8 cellular contexts compared by ENCODE assay signal in genomic region chr4:8440491-8441311, GRCh38. TPM values are rescaled to one million over a fixed set of nuclear protein-coding genes. Genes with fewer than 3 reads are reported as not detected.
DNase-seq lines count a peak whose midpoint lies in the region; FAIRE-seq and TF ChIP-seq lines count a peak whose summit lies in the region.

Gene ACOX3, minus strand, starts transcription at chr4:8440723. Its CDS starts 24,202 bp downstream, at chr4:8416521.
Gene TRMT44, plus strand, starts transcription at chr4:8440777. Its CDS starts 46 bp downstream, at chr4:8440823.

- 0 out of 2 replicates have a peak, but pooled peaks cover 3% of the 10 kb centered on the region for H3K9me3 ChIP-seq in ES-I3 (ENCODE audit: control insufficient read depth, insufficient read depth, low read length)

- DNase-seq in H54 (ENCODE audit: insufficient read length, low spot score) (peak; percentile 71), M059J (ENCODE audit: low read depth) (peak; percentile 88), SHP77 treated with DMSO at 0.1 percent for 48 hours (lab: John Stamatoyannopoulos, UW) (peak; percentile 1), activated gamma-delta T cell (lab: John Stamatoyannopoulos, UW) (peak; percentile 96), fibroblast of the aortic adventitia (ENCODE audit: low read depth) (peak; percentile 93), nephron progenitor cell (peak; percentile 95)

- no peak for FAIRE-seq in H54 (lab: Jason Lieb, UNC)

- peaks cover 12% of the 10 kb centered on the region for H3K27me3 Mint-ChIP-seq in nephron progenitor cell (ENCODE audit: low read depth, poor library complexity)
- no peaks in the 10 kb centered on the region for H3K27me3 Mint-ChIP-seq in stimulated activated naive CD8-positive, alpha-beta T cell treated with anti-CD3 and anti-CD28 coated beads, Interleukin-15, Interleukin-2, amounts not matched to agents 100 ng/mL and 50 ng/mL, for 24 hours

- no peaks in the 10 kb centered on the region for H3K36me3 ChIP-seq in ES-I3 (ENCODE audit: insufficient read depth, low read length)

- peak within 1 kb of the TSS; percentile 88 for H3K9ac ChIP-seq in ES-I3 (ENCODE audit: low read depth, low read length)

- peaks cover 12% of the 10 kb centered on the region for H3K36me3 Mint-ChIP-seq in nephron progenitor cell (ENCODE audit: low read depth)
- H3K36me3 Mint-ChIP-seq in stimulated activated naive CD8-positive, alpha-beta T cell treated with anti-CD3 and anti-CD28 coated beads, Interleukin-15, Interleukin-2, amounts not matched to agents 100 ng/mL and 50 ng/mL, for 24 hours (ENCODE audit: low read depth) = peaks cover 33% of the 10 kb centered on the region

- peaks cover 55% of the 10 kb centered on the region for H3K4me1 Mint-ChIP-seq in nephron progenitor cell
- H3K4me1 Mint-ChIP-seq in stimulated activated naive CD8-positive, alpha-beta T cell treated with anti-CD3 and anti-CD28 coated beads, Interleukin-15, Interleukin-2, amounts not matched to agents 100 ng/mL and 50 ng/mL, for 24 hours (ENCODE audit: low read depth) = peaks cover 81% of the 10 kb centered on the region

- no peak for TF ChIP-seq CTCF in fibroblast of the aortic adventitia (IDR thresholded peaks at IDR 0.05; ENCODE audit: insufficient read depth, low read length)
- TF ChIP-seq CTCF in nephron progenitor cell (IDR thresholded peaks at IDR 0.05) = no peak

- peaks cover 3% of the 10 kb centered on the region; the same call in 1 of the 2 replicates for H3K4me1 ChIP-seq in ES-I3 (ENCODE audit: insufficient read depth, low read length)

- peak within 1 kb of the TSS; percentile 98 for H3K27ac Mint-ChIP-seq in nephron progenitor cell
- H3K27ac Mint-ChIP-seq in stimulated activated naive CD8-positive, alpha-beta T cell treated with anti-CD3 and anti-CD28 coated beads, Interleukin-15, Interleukin-2, amounts not matched to agents 100 ng/mL and 50 ng/mL, for 24 hours = peak within 1 kb of the TSS; percentile 98

- peaks cover 20% of the 10 kb centered on the region for H3K9me3 Mint-ChIP-seq in nephron progenitor cell
- no peaks in the 10 kb centered on the region for H3K9me3 Mint-ChIP-seq in stimulated activated naive CD8-positive, alpha-beta T cell treated with anti-CD3 and anti-CD28 coated beads, Interleukin-15, Interleukin-2, amounts not matched to agents 100 ng/mL and 50 ng/mL, for 24 hours

- peak; percentile 58 for TF ChIP-seq POLR2A in H54 (IDR thresholded peaks at IDR 0.05; ENCODE audit: low read depth, low read length)

- H3K4me3 Mint-ChIP-seq in nephron progenitor cell = peak within 1 kb of the TSS; percentile 87
- H3K4me3 Mint-ChIP-seq in stimulated activated naive CD8-positive, alpha-beta T cell treated with anti-CD3 and anti-CD28 coated beads, Interleukin-15, Interleukin-2, amounts not matched to agents 100 ng/mL and 50 ng/mL, for 24 hours = peak within 1 kb of the TSS; percentile 95

- H3K4me3 ChIP-seq in fibroblast of the aortic adventitia (ENCODE audit: low read depth, low read length) = peak within 1 kb of the TSS; percentile 76

RNA-seq across cellular contexts. Expression of gene ACOX3, which starts in this region (rescaled TPM):
- 16.1 and 24.1 TPM in 2 replicates for total RNA-seq in M059J (2014; rRNA removed; shearing (Covaris generic))
- 22.3 and 26.9 TPM in 2 replicates for total RNA-seq in fibroblast of the aortic adventitia (ENCODE audit: low replicate concordance)

RNA-seq across cellular contexts. Expression of gene TRMT44, which starts in this region (rescaled TPM):
- total RNA-seq in M059J (2014; rRNA removed; shearing (Covaris generic)) = 5.3 and 8.7 TPM in 2 replicates
- 10.8 and 18.9 TPM in 2 replicates for total RNA-seq in fibroblast of the aortic adventitia (ENCODE audit: low replicate concordance)

Comparison
In these comparisons a context has a peak if more than half of its experiments do, and no peak if none do; other contexts are left out.
1. Peak in every context shown above with its lines: DNase-seq and H3K4me3 ChIP-seq.
2. DNase-seq: peak in every context shown above with its lines; median percentile 96 in activated gamma-delta T cell; 95 in nephron progenitor cell; 93 in fibroblast of the aortic adventitia; 88 in M059J; 71 in H54; 1 in SHP77 treated with DMSO at 0.1 percent for 48 hours.